8 cellular contexts compared by ENCODE assay signal in genomic region chr11:117145393-117145761, GRCh38. TPM values are rescaled to one million over a fixed set of nuclear protein-coding genes. Genes with fewer than 3 reads are reported as not detected.
DNase-seq lines count a peak whose midpoint lies in the region; ATAC-seq lines count a peak whose summit lies in the region.

No MANE protein-coding gene starts in this region.

- POLR2A ChIA-PET in activated CD4-positive, alpha-beta memory T cell treated with anti-CD3 and anti-CD28 coated beads, Interleukin-2, amount 10 ng/mL, durations not matched to agents 7 days and 5 days (lab: Charles Lee): interaction anchor here (0.5 to 4.7 kb wide), 10 partner anchors 9 to 396 kb away, joined by 3 to 50 read pairs (median 6); partner anchors contain the start of genes CEP164, PCSK7, RNF214 and SIDT2

- CTCF ChIA-PET in activated CD4-positive, alpha-beta memory T cell treated with anti-CD3 and anti-CD28 coated beads, Interleukin-2, amount 10 ng/mL, durations not matched to agents 7 days and 5 days (lab: Charles Lee): interaction anchor here (1.5 to 6.0 kb wide), 4 partner anchors 34 to 356 kb away, joined by 3 to 39 read pairs (median 8); partner anchors contain the start of gene SIDT2

- no peak for ATAC-seq in HG03432 (IDR thresholded peaks at IDR 0.05; ENCODE audit: unreplicated experiment)
- ATAC-seq in GM19463 (IDR thresholded peaks at IDR 0.05; ENCODE audit: unreplicated experiment): no peak

- peak overlapping the region; percentile 98 to 100 (median 99) for H3K4me3 Mint-ChIP-seq in IgD-negative memory B cell
- peak overlapping the region; percentile 96 for H3K4me3 Mint-ChIP-seq in activated CD4-positive, alpha-beta memory T cell treated with anti-CD3 and anti-CD28 coated beads, Interleukin-2, amount 10 ng/mL, durations not matched to agents 7 days and 5 days

- no peaks in the 10 kb centered on the region for H3K9me3 Mint-ChIP-seq in IgD-negative memory B cell
- H3K9me3 Mint-ChIP-seq in activated CD4-positive, alpha-beta memory T cell treated with anti-CD3 and anti-CD28 coated beads, Interleukin-2, amount 10 ng/mL, durations not matched to agents 7 days and 5 days: no peaks in the 10 kb centered on the region

- peak overlapping the region; percentile 87 to 98 (median 98) for H3K27ac Mint-ChIP-seq in IgD-negative memory B cell
- H3K27ac Mint-ChIP-seq in activated CD4-positive, alpha-beta memory T cell treated with anti-CD3 and anti-CD28 coated beads, Interleukin-2, amount 10 ng/mL, durations not matched to agents 7 days and 5 days: peak overlapping the region; percentile 86

- H3K36me3 Mint-ChIP-seq in IgD-negative memory B cell: peaks cover under 1% of the 10 kb centered on the region
- peaks cover 46% of the 10 kb centered on the region for H3K36me3 Mint-ChIP-seq in activated CD4-positive, alpha-beta memory T cell treated with anti-CD3 and anti-CD28 coated beads, Interleukin-2, amount 10 ng/mL, durations not matched to agents 7 days and 5 days (ENCODE audit: low read depth)

- DNase-seq in DMS114 treated with DMSO at 0.1 percent for 48 hours (lab: John Stamatoyannopoulos, UW; ENCODE audit: unreplicated experiment) (peak; percentile 44), glomerular visceral epithelial cell (ENCODE audit: extremely low spot score) (peak; percentile 62), retina (peak; percentile 9), middle frontal gyrus (ENCODE audit: extremely low spot score, low spot score) (no peak)
- DNase-seq in activated CD4-positive, alpha-beta memory T cell treated with anti-CD3 and anti-CD28 coated beads, Interleukin-2, amount 10 ng/mL, durations not matched to agents 7 days and 5 days: no peak

- no peaks in the 10 kb centered on the region for H3K27me3 Mint-ChIP-seq in IgD-negative memory B cell
- H3K27me3 Mint-ChIP-seq in activated CD4-positive, alpha-beta memory T cell treated with anti-CD3 and anti-CD28 coated beads, Interleukin-2, amount 10 ng/mL, durations not matched to agents 7 days and 5 days: peaks cover 10% of the 10 kb centered on the region

- peaks cover 35 to 36% (median 35%) of the 10 kb centered on the region in 3 donors for H3K4me1 Mint-ChIP-seq in IgD-negative memory B cell
- peaks cover 49% of the 10 kb centered on the region for H3K4me1 Mint-ChIP-seq in activated CD4-positive, alpha-beta memory T cell treated with anti-CD3 and anti-CD28 coated beads, Interleukin-2, amount 10 ng/mL, durations not matched to agents 7 days and 5 days

RNA-seq across cellular contexts. Expression of gene PAFAH1B2, which starts 1.3 kb away (rescaled TPM):
- polyA plus RNA-seq in IgD-negative memory B cell: 20.6 TPM
- 10 to 100 TPM; 60.1 to 62.8 TPM for total RNA-seq in activated CD4-positive, alpha-beta memory T cell treated with anti-CD3 and anti-CD28 coated beads, Interleukin-2, amount 10 ng/mL, durations not matched to agents 7 days and 5 days

RNA-seq across cellular contexts. Expression of gene SIDT2, which starts 33.2 kb away (rescaled TPM):
- polyA plus RNA-seq in IgD-negative memory B cell: 61.0 TPM
- 10 to 100 TPM; 38.1 to 42.9 TPM for total RNA-seq in activated CD4-positive, alpha-beta memory T cell treated with anti-CD3 and anti-CD28 coated beads, Interleukin-2, amount 10 ng/mL, durations not matched to agents 7 days and 5 days

RNA-seq across cellular contexts. Expression of gene SIK3, which starts 47.1 kb away (rescaled TPM):
- 25.1 TPM for polyA plus RNA-seq in IgD-negative memory B cell
- total RNA-seq in activated CD4-positive, alpha-beta memory T cell treated with anti-CD3 and anti-CD28 coated beads, Interleukin-2, amount 10 ng/mL, durations not matched to agents 7 days and 5 days: 10 to 100 TPM; 36.4 to 43.0 TPM

RNA-seq across cellular contexts. Expression of gene TAGLN, which starts 53.8 kb away (rescaled TPM):
- 1.6 TPM for polyA plus RNA-seq in IgD-negative memory B cell
- total RNA-seq in activated CD4-positive, alpha-beta memory T cell treated with anti-CD3 and anti-CD28 coated beads, Interleukin-2, amount 10 ng/mL, durations not matched to agents 7 days and 5 days: 1 to 10 TPM; 5.2 to 5.8 TPM

Comparison
In these comparisons a context has a peak if more than half of its experiments do, and no peak if none do; other contexts are left out.
1. DNase-seq: peak in DMS114 treated with DMSO at 0.1 percent for 48 hours (single experiment), glomerular visceral epithelial cell (single experiment) and retina (single experiment); none in activated CD4-positive, alpha-beta memory T cell treated with anti-CD3 and anti-CD28 coated beads, Interleukin-2, amount 10 ng/mL, durations not matched to agents 7 days and 5 days (single experiment) and middle frontal gyrus (single experiment).